In genomic region chr6:68651018-68651985, GRCh38 we compare ENCODE assay signal across 16 cellular contexts. TPM values are rescaled to one million over a fixed set of nuclear protein-coding genes. Genes with fewer than 3 reads are reported as not detected.
DNase-seq lines count a peak whose midpoint lies in the region; ATAC-seq and TF ChIP-seq lines count a peak whose summit lies in the region.
"Had no signal": no experiment of that assay in that cellular context is flagged by ENCODE, and none has a peak within 500 bp of the region (broad histone marks: within the 10 kb centered on the region; RNA-seq: fewer than 3 reads in every experiment).

No MANE protein-coding gene starts in this region.

- H3K14ac ChIP-seq in mesenchymal stem cell (ENCODE audit: low read length in 2 of 2): no peak overlapping the region

- no peak overlapping the region for H3K9ac ChIP-seq in mesenchymal stem cell (ENCODE audit: low read length)

- no peak overlapping the region for H3K18ac ChIP-seq in mesenchymal stem cell (ENCODE audit: low read depth in 1 of 2, low read length in 2 of 2)

- H4K91ac ChIP-seq in mesenchymal stem cell (ENCODE audit: low read length): no peak overlapping the region

- H2BK120ac ChIP-seq in mesenchymal stem cell (ENCODE audit: low read depth, low read length): no peak overlapping the region

- H2AK5ac ChIP-seq in mesenchymal stem cell (ENCODE audit: low read length, severe bottlenecking): no peak overlapping the region

- no peak overlapping the region for H2BK5ac ChIP-seq in mesenchymal stem cell (ENCODE audit: low read depth, low read length, poor library complexity, severe bottlenecking)

- WGBS in mesenchymal stem cell: 20% methylated on average over 1 of the region's 2 CpGs

- POLR2A ChIA-PET in HEK293T (lab: Yijun Ruan, JAX): no interaction called here

- no peaks in the 10 kb centered on the region for H3K79me1 ChIP-seq in mesenchymal stem cell (replicated peaks; ENCODE audit: low read length, poor library complexity, severe bottlenecking)

- H3K36me3 ChIP-seq in mesenchymal stem cell (ENCODE audit: control insufficient read depth in 1 of 2, insufficient read depth in 2 of 2, low read depth in 1 of 2, low read length in 2 of 2): no peaks in the 10 kb centered on the region

- no peaks in the 10 kb centered on the region for H3K27me3 ChIP-seq in mesenchymal stem cell (ENCODE audit: control insufficient read depth in 1 of 2, insufficient read depth in 1 of 2, low read length in 2 of 2)

- H3K4me3 ChIP-seq in cardiac fibroblast (replicated peaks in 1 of 2; ENCODE audit: low read depth in 2 of 2, low read length in 2 of 2): no peak overlapping the region
- no peak overlapping the region for H3K4me3 ChIP-seq in mesenchymal stem cell (ENCODE audit: insufficient read depth in 1 of 2, low read depth in 1 of 2, low read length in 2 of 2)

- DNase-seq in H4 (ENCODE audit: low spot score) (peak; percentile 63), NCI-H446 (lab: John Stamatoyannopoulos, UW) (peak; percentile 22 to 31), cardiac fibroblast (ENCODE audit: low read depth in 2 of 2) (peak; percentile 63 to 73), mesenchymal stem cell (peak; percentile 75), HEK293T (ENCODE audit: extremely low spot score) (no peak), DMS153 (lab: John Stamatoyannopoulos, UW) (no peak)
- DNase-seq: activated CD4-positive, alpha-beta memory T cell treated with anti-CD3 and anti-CD28 coated beads, Interleukin-2, amount 10 ng/mL, durations not matched to agents 7 days and 5 days; effector memory CD4-positive, alpha-beta T cell; NK-92 treated with Interleukin-12 subunit alpha and Interleukin-12 subunit beta, amount 100 ng/mL, for 24 hours; SHP77 treated with DMSO at 0.1 percent for 48 hours; stimulated activated naive B cell treated with anti-CD40 and anti-IgM and Interleukin-4, amounts not matched to agents 10 μg/mL and 1 μg/mL and 100 μg/mL, for 72 hours had no signal

- no peak for TF ChIP-seq CTCF in cardiac fibroblast (IDR thresholded peaks at IDR 0.05; ENCODE audit: low read depth, low read length)

- H3K4ac ChIP-seq in mesenchymal stem cell (ENCODE audit: low read depth in 1 of 2, low read length in 2 of 2): no peak overlapping the region

- H2BK15ac ChIP-seq in mesenchymal stem cell (ENCODE audit: low read depth, poor library complexity, severe bottlenecking): no peak overlapping the region

- H3K4me1 ChIP-seq in mesenchymal stem cell (ENCODE audit: control insufficient read depth, insufficient read depth, low read depth, low read length): peaks cover 3% of the 10 kb centered on the region

- no peak overlapping the region for H2BK12ac ChIP-seq in mesenchymal stem cell (ENCODE audit: low read length in 2 of 2)

- H3K4me2 ChIP-seq in mesenchymal stem cell (ENCODE audit: low read length, poor library complexity, severe bottlenecking): no peak overlapping the region

- ATAC-seq in esophagus mucosa (no peak), GM21390 (IDR thresholded peaks at IDR 0.05; ENCODE audit: unreplicated experiment) (no peak)
- ATAC-seq: activated T-helper 17 cell treated with anti-CD3 and anti-CD28 coated beads, Interleukin-2, amount 50 U/mL, for 72 hours; stimulated activated naive B cell treated with anti-CD40 and anti-IgM and Interleukin-4, amounts not matched to agents 10 μg/mL and 1 μg/mL and 100 μg/mL, for 72 hours had no signal

- H3K23ac ChIP-seq in mesenchymal stem cell (ENCODE audit: low read length in 2 of 2): no peak overlapping the region

- CTCF ChIA-PET in HEK293T (lab: Yijun Ruan, JAX): interaction anchor here (0.7 kb wide), 1 partner anchor 293 kb away, joined by 4 read pairs; no protein-coding TSS in a partner anchor

- no peak overlapping the region for H3K27ac ChIP-seq in mesenchymal stem cell (ENCODE audit: low read length, poor library complexity, severe bottlenecking)

- H4K8ac ChIP-seq in mesenchymal stem cell (ENCODE audit: low read length): no peak overlapping the region

- no peaks in the 10 kb centered on the region for H3K9me3 ChIP-seq in mesenchymal stem cell (ENCODE audit: control insufficient read depth, low read length)

- no peak overlapping the region for H2AFZ ChIP-seq in mesenchymal stem cell (ENCODE audit: low read depth, low read length)

TF ChIP-seq in HEK293T, 16 proteins besides CTCF, POLR2A, EP300 and RAD21:
- TF ChIP-seq SUZ12 (IDR thresholded peaks at IDR 0.05) (no peak), ZNF384 (IDR thresholded peaks at IDR 0.05) (no peak), PKNOX1 (IDR thresholded peaks at IDR 0.05) (no peak), CTBP1 (IDR thresholded peaks at IDR 0.05; ENCODE audit: borderline replicate concordance) (no peak), ELF4 (IDR thresholded peaks at IDR 0.05) (no peak), TARDBP (IDR thresholded peaks at IDR 0.05) (no peak), BHLHE40 (IDR thresholded peaks at IDR 0.05; ENCODE audit: borderline replicate concordance) (no peak), FOXK2 (IDR thresholded peaks at IDR 0.05) (no peak), L3MBTL2 (conservative IDR thresholded peaks at IDR 0.05) (no peak), HDGF (IDR thresholded peaks at IDR 0.05; ENCODE audit: borderline replicate concordance) (no peak), ARNT (IDR thresholded peaks at IDR 0.05) (no peak), FOXA1 (IDR thresholded peaks at IDR 0.05) (no peak), NFRKB (IDR thresholded peaks at IDR 0.05) (no peak), SP1 (IDR thresholded peaks at IDR 0.05) (no peak), LEF1 (IDR thresholded peaks at IDR 0.05; ENCODE audit: borderline replicate concordance) (no peak), FOXM1 (IDR thresholded peaks at IDR 0.05; ENCODE audit: borderline replicate concordance) (no peak)

RNA-seq across cellular contexts. Expression of gene ADGRB3, which starts 16.2 kb away (rescaled TPM):
- 0.79 and 1.1 TPM in 2 replicates for total RNA-seq in H4 (2014; rRNA removed; shearing (Covaris generic))
- polyA plus RNA-seq in mesenchymal stem cell (2013, experiment 1 of 2): 0.40 TPM
- 0.47 TPM for polyA plus RNA-seq in mesenchymal stem cell (2013, experiment 2 of 2)
- 0.20 TPM for total RNA-seq in esophagus mucosa
- total RNA-seq: activated CD4-positive, alpha-beta memory T cell treated with anti-CD3 and anti-CD28 coated beads, Interleukin-2, amount 10 ng/mL, durations not matched to agents 7 days and 5 days; glomerular endothelial cell; LHCN-M2 had no signal

Comparison
In these comparisons a context has a peak if more than half of its experiments do, and no peak if none do; other contexts are left out.
1. DNase-seq: peak in H4 (single experiment), NCI-H446 (2 of 2), cardiac fibroblast (2 of 2) and mesenchymal stem cell (single experiment); none in HEK293T (single experiment) and DMS153 (single experiment).